Comparison of ENCODE assay signal across 25 cellular contexts in the genomic region with DNA sequence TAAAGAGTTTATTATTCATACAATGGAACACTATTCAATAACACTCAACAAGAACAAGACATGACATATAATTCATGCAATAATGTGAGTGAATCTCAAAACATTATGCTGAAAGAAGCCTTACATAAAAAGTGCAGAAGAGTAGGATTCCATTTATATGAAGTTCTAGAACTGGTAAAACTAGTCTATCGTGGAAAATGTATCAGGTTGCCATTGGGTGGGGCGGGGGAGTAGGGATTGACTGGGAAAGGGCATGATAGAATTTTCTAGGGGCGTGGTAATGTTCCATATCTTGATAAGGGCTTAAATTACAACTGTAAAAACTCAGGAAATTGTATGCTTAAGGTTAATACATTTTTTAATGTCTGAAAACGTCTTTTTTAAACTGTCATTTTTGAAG.
"Had no signal": no experiment of that assay in that cellular context is flagged by ENCODE, and none has a peak within 500 bp of the region (broad histone marks: within the 10 kb centered on the region; RNA-seq: fewer than 3 reads in every experiment).

No MANE protein-coding gene starts in this region.

- DNase-seq: Kasumi-1, MM.1S, NCI-H1092 treated with DMSO at 0.1 percent for 48 hours, NCI-H1436, NCI-H187, NCI-H2029, NCI-H2081 treated with DMSO at 0.1 percent for 48 hours, NCI-H2171 treated with DMSO at 0.1 percent for 48 hours, NCI-H345, NCI-H446 treated with DMSO at 0.1 percent for 48 hours, NCI-H510A treated with DMSO at 0.1 percent for 48 hours, NCI-H526, NCI-H774, OCI-M1, SHP77 treated with DMSO at 0.1 percent for 48 hours, SJCRH30, T-helper 1 cell had no signal

- H3K4me1 Mint-ChIP-seq: IgD-negative memory B cell had no signal

- H3K4me1 ChIP-seq: SJCRH30 had no signal

- H3K27ac Mint-ChIP-seq: IgD-negative memory B cell had no signal

- H3K4me2 ChIP-seq: KMS-11 had no signal

- H3K4me3 Mint-ChIP-seq: IgD-negative memory B cell had no signal

- H3K4me3 ChIP-seq: K562, SJCRH30 had no signal

- H3K36me3 ChIP-seq: SJCRH30 had no signal

- H3K36me3 Mint-ChIP-seq: IgD-negative memory B cell had no signal

- H3K27me3 ChIP-seq: SJCRH30 had no signal

- ATAC-seq: K562, Panc1, Right ventricle myocardium inferior, SK-N-SH treated with all-trans-retinoic acid at 6 μM for 48 hours had no signal

- H3K9me3 ChIP-seq: SJCRH30 had no signal

- H3K27ac ChIP-seq: HL-60, KMS-11, RWPE1, SJCRH30 had no signal
